10 cellular contexts compared by ENCODE assay signal in the genomic region with DNA sequence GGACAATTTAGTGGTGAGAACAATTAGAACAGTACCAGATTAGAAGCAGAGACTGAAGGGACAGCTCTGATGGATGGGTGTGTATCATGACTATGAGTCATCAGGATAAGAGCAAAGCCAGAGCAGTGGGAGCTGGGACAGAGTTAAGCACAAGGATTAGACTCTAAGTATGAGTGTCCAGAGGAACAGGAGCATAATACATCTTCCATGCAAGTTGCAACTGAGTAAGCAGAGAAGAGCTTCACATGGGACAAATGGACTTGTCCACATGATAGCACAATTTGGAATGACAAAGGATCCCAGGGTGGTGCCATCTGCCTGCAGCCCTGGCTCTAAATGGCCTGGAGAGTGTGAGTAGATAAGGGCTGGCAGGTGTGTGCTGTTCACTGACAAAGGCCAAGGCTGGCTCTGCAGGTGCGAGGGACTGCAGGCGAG.
DNase-seq lines count a peak whose midpoint lies in the region; ATAC-seq and TF ChIP-seq lines count a peak whose summit lies in the region.
"Had no signal": no experiment of that assay in that cellular context is flagged by ENCODE, and none has a peak within 500 bp of the region (broad histone marks: within the 10 kb centered on the region; RNA-seq: fewer than 3 reads in every experiment).

No MANE protein-coding gene starts in this region.

- TF ChIP-seq CTCF in MCF 10A (IDR thresholded peaks at IDR 0.05; ENCODE audit: unreplicated experiment) (no peak), breast epithelium (IDR thresholded peaks at IDR 0.05) (no peak), PC-3 (conservative IDR thresholded peaks at IDR 0.05; ENCODE audit: low read depth, low read length) (no peak)

- no peaks in the 10 kb centered on the region for H3K27me3 ChIP-seq in breast epithelium
- H3K27me3 ChIP-seq in PC-3 (ENCODE audit: low read length), result no peaks in the 10 kb centered on the region

- POLR2A ChIA-PET in MCF 10A (lab: Yijun Ruan, JAX) (no interaction called here), PC-3 (lab: Charles Lee; ENCODE audit: unreplicated experiment) (interaction anchor here (0.6 kb wide), 1 partner anchor 13 kb away, joined by 3 read pairs; no protein-coding TSS in a partner anchor)

- H3K27ac ChIP-seq in breast epithelium (no peak overlapping the region), PC-3 (ENCODE audit: low read length) (no peak overlapping the region)

- H3F3A ChIP-seq in PC-3 (ENCODE audit: low read length, unreplicated experiment), result peaks cover 8% of the 10 kb centered on the region

- H3K79me2 ChIP-seq in PC-3 (ENCODE audit: low read length), result no peaks in the 10 kb centered on the region

- no peak for TF ChIP-seq POLR2A in breast epithelium (IDR thresholded peaks at IDR 0.05)

- no peak overlapping the region for H2AFZ ChIP-seq in PC-3 (ENCODE audit: low read length)

- H3K36me3 Mint-ChIP-seq in MCF 10A (ENCODE audit: insufficient read depth, unreplicated experiment), result no peaks in the 10 kb centered on the region

- no peaks in the 10 kb centered on the region for H3K9me3 Mint-ChIP-seq in MCF 10A (ENCODE audit: unreplicated experiment)
- H3K9me3 Mint-ChIP-seq: dendritic cell treated with granulocyte-macrophage colony-stimulating factor and Interleukin-4, amounts not matched to agents 40 ng/mL and 50 ng/mL, for 4 days had no signal

- no peak overlapping the region for H3K4me3 ChIP-seq in breast epithelium
- H3K4me3 ChIP-seq in PC-3 (ENCODE audit: low read length), result no peak overlapping the region

- H3K4me1 ChIP-seq in breast epithelium (no peaks in the 10 kb centered on the region), PC-3 (ENCODE audit: insufficient read depth, low read length) (peaks cover 71% of the 10 kb centered on the region)

- peak; percentile 68 for ATAC-seq in PC-3
- ATAC-seq in left cardiac atrium, result peak; percentile 87 to 97
- ATAC-seq in HG02981 (IDR thresholded peaks at IDR 0.05; ENCODE audit: unreplicated experiment), result no peak
- no peak for ATAC-seq in GM18517 (IDR thresholded peaks at IDR 0.05; ENCODE audit: unreplicated experiment)
- ATAC-seq in GM19455 (IDR thresholded peaks at IDR 0.05; ENCODE audit: unreplicated experiment), result no peak
- ATAC-seq: activated CD4-positive, alpha-beta T cell treated with anti-CD3 and anti-CD28 coated beads for 36 hours had no signal

- no peaks in the 10 kb centered on the region for H4K20me1 ChIP-seq in PC-3 (ENCODE audit: low read length)

- peak overlapping the region; percentile 18 for H3K4me2 ChIP-seq in PC-3 (ENCODE audit: low read length)

- intact Hi-C loops in MCF 10A (cut with micrococcal nuclease) (no loop called here), breast epithelium (cut with DNase I; ENCODE audit: low total_unique reads) (no loop called here), PC-3 (cut with micrococcal nuclease) (no loop called here), left cardiac atrium (cut with DNase I) (no loop called here)

- H3K9ac ChIP-seq in PC-3 (ENCODE audit: low read length), result no peak overlapping the region

- H3K4me3 Mint-ChIP-seq in MCF 10A (ENCODE audit: unreplicated experiment), result no peak overlapping the region
- H3K4me3 Mint-ChIP-seq: activated CD4-positive, alpha-beta T cell treated with anti-CD3 and anti-CD28 coated beads for 36 hours; dendritic cell treated with granulocyte-macrophage colony-stimulating factor and Interleukin-4, amounts not matched to agents 40 ng/mL and 50 ng/mL, for 4 days had no signal

- H3K9me2 ChIP-seq in PC-3 (replicated peaks; ENCODE audit: low read length), result no peaks in the 10 kb centered on the region

- CTCF ChIA-PET in MCF 10A (lab: Yijun Ruan, JAX) (interaction anchor here (1.5 to 2.0 kb wide), 2 partner anchors 17 to 178 kb away, joined by 5 to 6 read pairs; no protein-coding TSS in a partner anchor), PC-3 (lab: Charles Lee) (no interaction called here)

- H3K9me3 ChIP-seq in breast epithelium, result no peaks in the 10 kb centered on the region
- H3K9me3 ChIP-seq in PC-3 (ENCODE audit: low read length), result no peaks in the 10 kb centered on the region

- DNase-seq in MCF 10A (ENCODE audit: unreplicated experiment), result peak; percentile 53
- DNase-seq in breast epithelium (ENCODE audit: low spot score in 2 of 2), result no peak
- DNase-seq in PC-3, result peak; percentile 69
- DNase-seq in left cardiac atrium, result no peak
- DNase-seq in mesenteric fat pad (ENCODE audit: low spot score), result no peak
- DNase-seq: activated CD4-positive, alpha-beta T cell treated with anti-CD3 and anti-CD28 coated beads for 36 hours had no signal

- no peak overlapping the region for H3K27ac Mint-ChIP-seq in MCF 10A (ENCODE audit: low read depth, unreplicated experiment)
- H3K27ac Mint-ChIP-seq: activated CD4-positive, alpha-beta T cell treated with anti-CD3 and anti-CD28 coated beads for 36 hours; dendritic cell treated with granulocyte-macrophage colony-stimulating factor and Interleukin-4, amounts not matched to agents 40 ng/mL and 50 ng/mL, for 4 days had no signal

- no peaks in the 10 kb centered on the region for H3K27me3 Mint-ChIP-seq in MCF 10A (ENCODE audit: insufficient read depth, unreplicated experiment)
- H3K27me3 Mint-ChIP-seq: activated CD4-positive, alpha-beta T cell treated with anti-CD3 and anti-CD28 coated beads for 36 hours had no signal

- H3K36me3 ChIP-seq in breast epithelium, result no peaks in the 10 kb centered on the region
- no peaks in the 10 kb centered on the region for H3K36me3 ChIP-seq in PC-3 (ENCODE audit: low read depth, low read length)

- peaks cover 7% of the 10 kb centered on the region for H3K4me1 Mint-ChIP-seq in MCF 10A (ENCODE audit: insufficient read depth, unreplicated experiment)

- BruUV-seq in MCF 10A (replicated peaks; lab: Mats Ljungman, UMichigan) (no TSS peak), PC-3 (replicated peaks; lab: Mats Ljungman, UMichigan) (no TSS peak)

Comparison
In these comparisons a context has a peak if more than half of its experiments do, and no peak if none do; other contexts are left out.
1. DNase-seq: peak in MCF 10A (single experiment) and PC-3 (single experiment); none in breast epithelium (0 of 2), left cardiac atrium (single experiment) and mesenteric fat pad (single experiment).
2. ATAC-seq: peak in PC-3 (single experiment) and left cardiac atrium (2 of 2); none in HG02981 (single experiment), GM18517 (single experiment) and GM19455 (single experiment).